In the genomic region with DNA sequence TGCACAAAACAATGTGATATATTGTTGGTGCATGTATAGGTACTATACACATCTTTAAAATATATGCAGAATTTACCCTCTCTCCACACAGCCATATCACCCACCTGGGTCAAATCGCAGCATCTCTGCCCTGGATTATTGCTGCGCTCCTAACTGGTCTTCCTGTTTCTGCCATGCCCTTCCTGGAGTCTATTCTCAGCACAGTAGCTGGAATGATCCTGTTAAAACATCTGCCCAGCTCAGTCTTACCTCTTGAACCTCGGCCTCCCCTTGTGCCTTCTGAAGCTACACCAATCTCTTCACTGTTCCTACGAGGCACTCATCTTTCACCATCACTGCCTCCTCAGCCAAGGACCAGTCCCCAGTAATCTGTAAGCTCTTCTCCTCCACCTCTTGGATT, we compare ENCODE assay signal across 1 cellular context.
TF ChIP-seq lines count a peak whose summit lies in the region.

No MANE protein-coding gene starts in this region.

TF ChIP-seq in HepG2, 621 proteins besides CTCF, POLR2A, EP300 and RAD21:
- no peak for TF ChIP-seq IRX3 (CRISPR knock-in tag; IDR thresholded peaks at IDR 0.05; ENCODE audit: borderline replicate concordance, low read depth)
- TF ChIP-seq, protein P1, sequence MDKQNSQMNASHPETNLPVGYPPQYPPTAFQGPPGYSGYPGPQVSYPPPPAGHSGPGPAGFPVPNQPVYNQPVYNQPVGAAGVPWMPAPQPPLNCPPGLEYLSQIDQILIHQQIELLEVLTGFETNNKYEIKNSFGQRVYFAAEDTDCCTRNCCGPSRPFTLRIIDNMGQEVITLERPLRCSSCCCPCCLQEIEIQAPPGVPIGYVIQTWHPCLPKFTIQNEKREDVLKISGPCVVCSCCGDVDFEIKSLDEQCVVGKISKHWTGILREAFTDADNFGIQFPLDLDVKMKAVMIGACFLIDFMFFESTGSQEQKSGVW (CRISPR knock-in tag; IDR thresholded peaks at IDR 0.05; ENCODE audit: borderline replicate concordance): no peak
- TF ChIP-seq, protein P2, sequence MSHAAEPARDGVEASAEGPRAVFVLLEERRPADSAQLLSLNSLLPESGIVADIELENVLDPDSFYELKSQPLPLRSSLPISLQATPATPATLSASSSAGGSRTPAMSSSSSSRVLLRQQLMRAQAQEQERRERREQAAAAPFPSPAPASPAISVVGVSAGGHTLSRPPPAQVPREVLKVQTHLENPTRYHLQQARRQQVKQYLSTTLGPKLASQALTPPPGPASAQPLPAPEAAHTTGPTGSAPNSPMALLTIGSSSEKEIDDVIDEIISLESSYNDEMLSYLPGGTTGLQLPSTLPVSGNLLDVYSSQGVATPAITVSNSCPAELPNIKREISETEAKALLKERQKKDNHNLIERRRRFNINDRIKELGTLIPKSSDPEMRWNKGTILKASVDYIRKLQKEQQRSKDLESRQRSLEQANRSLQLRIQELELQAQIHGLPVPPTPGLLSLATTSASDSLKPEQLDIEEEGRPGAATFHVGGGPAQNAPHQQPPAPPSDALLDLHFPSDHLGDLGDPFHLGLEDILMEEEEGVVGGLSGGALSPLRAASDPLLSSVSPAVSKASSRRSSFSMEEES (CRISPR knock-in tag; IDR thresholded peaks at IDR 0.05): no peak
- TF ChIP-seq ZSCAN29 (CRISPR knock-in tag; conservative IDR thresholded peaks at IDR 0.05): no peak
- TF ChIP-seq, protein P3, sequence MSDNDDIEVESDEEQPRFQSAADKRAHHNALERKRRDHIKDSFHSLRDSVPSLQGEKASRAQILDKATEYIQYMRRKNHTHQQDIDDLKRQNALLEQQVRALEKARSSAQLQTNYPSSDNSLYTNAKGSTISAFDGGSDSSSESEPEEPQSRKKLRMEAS (IDR thresholded peaks at IDR 0.05): no peak
TF ChIP-seq in HepG2: peak in this region for 0.
